18 cellular contexts compared by ENCODE assay signal in the genomic region with DNA sequence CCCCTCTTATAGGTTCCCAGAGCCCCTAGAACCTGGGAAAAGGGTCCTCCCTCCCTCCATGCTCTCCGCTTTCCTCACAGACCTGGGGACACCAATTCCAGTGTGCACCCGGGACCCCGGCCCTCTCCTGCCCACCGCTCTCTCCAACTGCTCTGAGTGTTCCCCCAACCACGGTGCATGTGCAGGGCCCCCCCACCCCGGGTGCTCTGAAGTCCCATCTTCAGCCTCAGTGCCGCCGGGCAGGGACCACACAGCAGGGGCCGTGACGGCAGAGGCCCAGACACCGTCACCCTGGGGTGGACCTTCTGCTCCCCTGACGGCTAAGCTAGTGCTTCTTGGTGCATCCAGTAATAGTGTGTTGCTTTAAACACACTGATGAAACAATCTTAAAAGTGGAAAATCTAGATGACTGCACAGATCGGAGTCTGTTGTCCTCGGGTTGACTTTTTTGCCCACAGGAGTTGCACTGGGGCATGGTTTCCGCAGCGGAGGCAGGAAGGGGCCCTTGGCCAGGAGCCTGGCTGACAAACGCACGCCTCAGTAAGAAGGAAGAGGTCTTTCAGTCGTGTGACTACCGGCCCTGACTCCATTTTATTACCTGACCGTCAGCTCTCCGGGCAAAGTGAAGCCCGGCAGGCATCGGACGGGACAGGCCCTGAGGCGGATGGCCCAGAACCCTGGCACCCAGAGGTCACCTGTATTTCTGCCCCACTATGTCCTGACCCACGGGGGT. TPM values are rescaled to one million over a fixed set of nuclear protein-coding genes. Genes with fewer than 3 reads are reported as not detected.
DNase-seq lines count a peak whose midpoint lies in the region; ATAC-seq, FAIRE-seq and TF ChIP-seq lines count a peak whose summit lies in the region.
"Had no signal": no experiment of that assay in that cellular context is flagged by ENCODE, and none has a peak within 500 bp of the region (broad histone marks: within the 10 kb centered on the region; RNA-seq: fewer than 3 reads in every experiment).

No MANE protein-coding gene starts in this region.

- peak overlapping the region; percentile 72 to 93 (median 82) for H3K4me2 ChIP-seq in BLaER1 treated with 17β-estradiol and CSF1 and Interleukin-3, amounts not matched to agents 10 nM and 100 nM
- no peak overlapping the region for H3K4me2 ChIP-seq in mesenchymal stem cell (ENCODE audit: low read length, poor library complexity, severe bottlenecking)
- H3K4me2 ChIP-seq: smooth muscle cell had no signal

- TF ChIP-seq CTCF in WTC11 (IDR thresholded peaks at IDR 0.05) = no peak
- no peak for TF ChIP-seq CTCF in lower leg skin (IDR thresholded peaks at IDR 0.05)
- no peak for TF ChIP-seq CTCF in thyroid gland (IDR thresholded peaks at IDR 0.05)

- no peaks in the 10 kb centered on the region for H3K9me3 Mint-ChIP-seq in WTC11
- no peaks in the 10 kb centered on the region for H3K9me3 Mint-ChIP-seq in natural killer cell treated with Interleukin-12 subunit alpha and Interleukin-12 subunit beta and Interleukin-15 and Interleukin-18, amount 100 ng/mL, for 72 hours
- H3K9me3 Mint-ChIP-seq: neural crest cell had no signal

- no peak overlapping the region for H2BK5ac ChIP-seq in mesenchymal stem cell (ENCODE audit: low read depth, low read length, poor library complexity, severe bottlenecking)

- peaks cover 7 to 65% (median 55%) of the 10 kb centered on the region in 11 experiments; a peak in 21 of 22 replicates for H4K20me1 ChIP-seq in BLaER1 treated with 17β-estradiol and CSF1 and Interleukin-3, amounts not matched to agents 10 nM and 100 nM

- DNase-seq in GM12892 (ENCODE audit: insufficient read length) (no peak), WTC11 (ENCODE audit: low spot score) (no peak), mesenchymal stem cell (no peak), lower leg skin (ENCODE audit: low spot score in 2 of 2) (no peak), thyroid gland (no peak)
- no peak for DNase-seq in natural killer cell treated with Interleukin-12 subunit alpha and Interleukin-12 subunit beta and Interleukin-15 and Interleukin-18, amount 100 ng/mL, for 72 hours (ENCODE audit: low spot score)
- DNase-seq: activated gamma-delta T cell treated with Interleukin-2 at 50 U/mL for 16 hours; amniotic stem cell; NCI-H1105 treated with DMSO at 0.1 percent for 48 hours; NCI-H526 treated with DMSO at 0.1 percent for 48 hours; stimulated activated CD4-positive, alpha-beta T cell treated with anti-CD3 and anti-CD28 coated beads, Interleukin-4, amount 100 ng/mL, for 4 hours; testis had no signal

- H3K23ac ChIP-seq in mesenchymal stem cell (ENCODE audit: low read length in 2 of 2) = no peak overlapping the region

- peaks cover 5% of the 10 kb centered on the region for H3K4me1 Mint-ChIP-seq in WTC11
- peaks cover 6 to 35% of the 10 kb centered on the region in 2 donors for H3K4me1 Mint-ChIP-seq in natural killer cell treated with Interleukin-12 subunit alpha and Interleukin-12 subunit beta and Interleukin-15 and Interleukin-18, amount 100 ng/mL, for 72 hours (ENCODE audit: low read depth in 2 of 2)
- H3K4me1 Mint-ChIP-seq: neural crest cell had no signal

- peak overlapping the region; percentile 4 to 76 (median 46); a peak in 17 of 22 replicates for H3K27ac ChIP-seq in BLaER1 treated with 17β-estradiol and CSF1 and Interleukin-3, amounts not matched to agents 10 nM and 100 nM
- H3K27ac ChIP-seq in mesenchymal stem cell (ENCODE audit: low read length, poor library complexity, severe bottlenecking) (no peak overlapping the region), thyroid gland (no peak overlapping the region)
- H3K27ac ChIP-seq: testis had no signal

- intact Hi-C loops in lower leg skin (cut with DNase I; ENCODE audit: low total_unique reads) (no loop called here), thyroid gland (cut with DNase I) (no loop called here)

- peaks cover 90 to 95% (median 95%) of the 10 kb centered on the region in 10 experiments for H3K4me1 ChIP-seq in BLaER1 treated with 17β-estradiol and CSF1 and Interleukin-3, amounts not matched to agents 10 nM and 100 nM
- H3K4me1 ChIP-seq in mesenchymal stem cell (ENCODE audit: control insufficient read depth, insufficient read depth, low read depth, low read length) = peaks cover 4% of the 10 kb centered on the region
- H3K4me1 ChIP-seq in thyroid gland = peaks cover 0 to 2% of the 10 kb centered on the region in 2 donors
- H3K4me1 ChIP-seq: testis had no signal

- peaks cover 0 to 7% (median 0%) of the 10 kb centered on the region in 11 experiments; a peak in 2 of 22 replicates for H3K9me3 ChIP-seq in BLaER1 treated with 17β-estradiol and CSF1 and Interleukin-3, amounts not matched to agents 10 nM and 100 nM (replicated peaks in 1 of 11)
- no peaks in the 10 kb centered on the region for H3K9me3 ChIP-seq in mesenchymal stem cell (ENCODE audit: control insufficient read depth, low read length)
- no peaks in the 10 kb centered on the region for H3K9me3 ChIP-seq in thyroid gland
- H3K9me3 ChIP-seq: testis had no signal

- H2BK12ac ChIP-seq in mesenchymal stem cell (ENCODE audit: low read length in 2 of 2) = no peak overlapping the region

- H3K18ac ChIP-seq in mesenchymal stem cell (ENCODE audit: low read depth in 1 of 2, low read length in 2 of 2) = no peak overlapping the region

- no peaks in the 10 kb centered on the region for H3K27me3 Mint-ChIP-seq in WTC11 (ENCODE audit: low read depth)
- H3K27me3 Mint-ChIP-seq in natural killer cell treated with Interleukin-12 subunit alpha and Interleukin-12 subunit beta and Interleukin-15 and Interleukin-18, amount 100 ng/mL, for 72 hours = no peaks in the 10 kb centered on the region

- no peak overlapping the region for H4K8ac ChIP-seq in mesenchymal stem cell (ENCODE audit: low read length)

- no peak overlapping the region for H4K91ac ChIP-seq in mesenchymal stem cell (ENCODE audit: low read length)

- H3K27ac Mint-ChIP-seq in WTC11 = peak overlapping the region; percentile 72
- H3K27ac Mint-ChIP-seq in natural killer cell treated with Interleukin-12 subunit alpha and Interleukin-12 subunit beta and Interleukin-15 and Interleukin-18, amount 100 ng/mL, for 72 hours = peak overlapping the region; percentile 62 to 82

- H2AFZ ChIP-seq in mesenchymal stem cell (ENCODE audit: low read depth, low read length) = no peak overlapping the region

- peak overlapping the region in 2 of 10 experiments; percentile 11 to 14; a peak in 2 of 20 replicates for H3K4me3 ChIP-seq in BLaER1 treated with 17β-estradiol and CSF1 and Interleukin-3, amounts not matched to agents 10 nM and 100 nM
- H3K4me3 ChIP-seq in mesenchymal stem cell (ENCODE audit: insufficient read depth in 1 of 2, low read depth in 1 of 2, low read length in 2 of 2) (no peak overlapping the region), lower leg skin (ENCODE audit: low read depth, poor library complexity, severe bottlenecking) (no peak overlapping the region), thyroid gland (replicated peaks in 1 of 3) (no peak overlapping the region)
- H3K4me3 ChIP-seq: smooth muscle cell, testis had no signal

- TF ChIP-seq POLR2A in GM12892 (IDR thresholded peaks at IDR 0.05; ENCODE audit: low read depth, low read length) = peak; percentile 30; the same call in 1 of the 2 replicates
- TF ChIP-seq POLR2A in lower leg skin (IDR thresholded peaks at IDR 0.05) = no peak
- TF ChIP-seq POLR2A in thyroid gland (IDR thresholded peaks at IDR 0.05) = no peak

- peak; percentile 70 for FAIRE-seq in GM12892 (lab: Jason Lieb, UNC)
- FAIRE-seq: frontal cortex had no signal

- H3K36me3 ChIP-seq in BLaER1 treated with 17β-estradiol and CSF1 and Interleukin-3, amounts not matched to agents 10 nM and 100 nM = peaks cover 16 to 50% (median 38%) of the 10 kb centered on the region in 11 experiments; a peak in 21 of 22 replicates
- H3K36me3 ChIP-seq in mesenchymal stem cell (ENCODE audit: control insufficient read depth in 1 of 2, insufficient read depth in 2 of 2, low read depth in 1 of 2, low read length in 2 of 2) (peaks cover 69 to 86% of the 10 kb centered on the region in 2 experiments), thyroid gland (peaks cover 0 to 6% of the 10 kb centered on the region in 2 donors)

- peaks cover 46% of the 10 kb centered on the region for H3K36me3 Mint-ChIP-seq in WTC11
- H3K36me3 Mint-ChIP-seq in natural killer cell treated with Interleukin-12 subunit alpha and Interleukin-12 subunit beta and Interleukin-15 and Interleukin-18, amount 100 ng/mL, for 72 hours = no peaks in the 10 kb centered on the region

- WGBS in mesenchymal stem cell = 96% methylated on average over 27 of the region's 27 CpGs
- 89 to 92% methylated on average over 27 of the region's 27 CpGs for WGBS in lower leg skin, 2 donors
- 81 to 94% methylated on average over 21 to 27 of the region's 27 CpGs for WGBS in thyroid gland, 2 donors

- no peak overlapping the region for H3K14ac ChIP-seq in mesenchymal stem cell (ENCODE audit: low read length in 2 of 2)

- H3K27me3 ChIP-seq in BLaER1 treated with 17β-estradiol and CSF1 and Interleukin-3, amounts not matched to agents 10 nM and 100 nM = peaks cover 0 to 7% (median 0%) of the 10 kb centered on the region in 11 experiments; a peak in 2 of 22 replicates
- H3K27me3 ChIP-seq in mesenchymal stem cell (ENCODE audit: control insufficient read depth in 1 of 2, insufficient read depth in 1 of 2, low read length in 2 of 2) (no peaks in the 10 kb centered on the region), thyroid gland (no peaks in the 10 kb centered on the region)
- H3K27me3 ChIP-seq: testis had no signal

- H3K4ac ChIP-seq in mesenchymal stem cell (ENCODE audit: low read depth in 1 of 2, low read length in 2 of 2) = no peak overlapping the region

- CTCF ChIA-PET in WTC11 (lab: Charles Lee) = interaction anchor here (2.0 to 2.2 kb wide), 2 partner anchors 14 to 164 kb away, joined by 8 to 24 read pairs; no protein-coding TSS in a partner anchor

- peak overlapping the region in 10 of 11 experiments; percentile 7 to 63 (median 40); a peak in 17 of 22 replicates for H3K9ac ChIP-seq in BLaER1 treated with 17β-estradiol and CSF1 and Interleukin-3, amounts not matched to agents 10 nM and 100 nM
- no peak overlapping the region for H3K9ac ChIP-seq in mesenchymal stem cell (ENCODE audit: low read length)

- H3K4me3 Mint-ChIP-seq in WTC11 = no peak overlapping the region
- no peak overlapping the region for H3K4me3 Mint-ChIP-seq in natural killer cell treated with Interleukin-12 subunit alpha and Interleukin-12 subunit beta and Interleukin-15 and Interleukin-18, amount 100 ng/mL, for 72 hours
- H3K4me3 Mint-ChIP-seq: neural crest cell had no signal

- peaks cover 20% of the 10 kb centered on the region for H3K79me1 ChIP-seq in mesenchymal stem cell (replicated peaks; ENCODE audit: low read length, poor library complexity, severe bottlenecking)

- no peak overlapping the region for H2AK5ac ChIP-seq in mesenchymal stem cell (ENCODE audit: low read length, severe bottlenecking)

- no peak overlapping the region for H2BK15ac ChIP-seq in mesenchymal stem cell (ENCODE audit: low read depth, poor library complexity, severe bottlenecking)

- ATAC-seq in WTC11 = no peak
- no peak for ATAC-seq in natural killer cell treated with Interleukin-12 subunit alpha and Interleukin-12 subunit beta and Interleukin-15 and Interleukin-18, amount 100 ng/mL, for 72 hours

- POLR2A ChIA-PET in WTC11 (lab: Charles Lee) = no interaction called here

- H2BK120ac ChIP-seq in mesenchymal stem cell (ENCODE audit: low read depth, low read length) = no peak overlapping the region

RNA-seq across cellular contexts. Expression of a gene that starts 36.2 kb away (rescaled TPM):
- polyA plus RNA-seq in GM12892 (2012; ENCODE audit: missing spikeins) = not detected
- total RNA-seq in WTC11 (2021) = 0.53 to 0.74 TPM (median 0.64 TPM) in 3 replicates
- total RNA-seq in natural killer cell treated with Interleukin-12 subunit alpha and Interleukin-12 subunit beta and Interleukin-15 and Interleukin-18, amount 100 ng/mL, for 72 hours = not detected
- polyA plus RNA-seq in mesenchymal stem cell (2013, experiment 1 of 2) = not detected
- not detected for polyA plus RNA-seq in mesenchymal stem cell (2013, experiment 2 of 2)
- not detected for total RNA-seq in lower leg skin
- total RNA-seq in thyroid gland = under 1 TPM in 3 of 4 donors, not detected in 1; 0.54 to 0.67 (median 0.54) TPM
- total RNA-seq: frontal cortex, HT-29, LHCN-M2, smooth muscle cell had no signal
- polyA plus RNA-seq: smooth muscle cell had no signal

RNA-seq across cellular contexts. Expression of a gene that starts 42.3 kb away (rescaled TPM):
- polyA plus RNA-seq in GM12892 (2012; ENCODE audit: missing spikeins) = 63.8 TPM
- total RNA-seq in WTC11 (2021) = 206 to 215 TPM (median 210 TPM) in 3 replicates
- 100 to 1,000 TPM in 1 of 2 donors, 10 to 100 TPM in 1; 90.0 to 179 TPM for total RNA-seq in natural killer cell treated with Interleukin-12 subunit alpha and Interleukin-12 subunit beta and Interleukin-15 and Interleukin-18, amount 100 ng/mL, for 72 hours
- 32.9 TPM for polyA plus RNA-seq in mesenchymal stem cell (2013, experiment 1 of 2)
- polyA plus RNA-seq in mesenchymal stem cell (2013, experiment 2 of 2) = 33.5 TPM
- 10 to 100 TPM; 10.4 to 13.2 (median 12.3) TPM for total RNA-seq in lower leg skin
- 10 to 100 TPM; 30.9 to 35.7 (median 33.3) TPM for total RNA-seq in thyroid gland

Comparison
In these comparisons a context has a peak if more than half of its experiments do, and no peak if none do; other contexts are left out.
1. H3K27ac ChIP-seq: peak in BLaER1 treated with 17β-estradiol and CSF1 and Interleukin-3, amounts not matched to agents 10 nM and 100 nM (11 of 11); none in mesenchymal stem cell (single experiment) and thyroid gland (0 of 3).